ENCODE assay signal across 9 cellular contexts in genomic region chr4:212438-213174, GRCh38.
A peak's percentile ranks its signal among the peaks of the same experiment; 100 is the strongest.
DNase-seq lines count a peak whose midpoint lies in the region; ATAC-seq and TF ChIP-seq lines count a peak whose summit lies in the region.
"Had no signal": no experiment of that assay in that cellular context is flagged by ENCODE, and none has a peak within 500 bp of the region (broad histone marks: within the 10 kb centered on the region; RNA-seq: fewer than 3 reads in every experiment).

No MANE protein-coding gene starts in this region.

- H3K4me1 ChIP-seq in ES-I3 (ENCODE audit: insufficient read depth, low read length): no peaks in the 10 kb centered on the region
- H3K4me1 ChIP-seq in ovary (ENCODE audit: insufficient read depth): peaks cover 2% of the 10 kb centered on the region

- peak overlapping the region; percentile 73 for H3K4me3 ChIP-seq in ovary

- ATAC-seq in left ventricle myocardium superior (peak; percentile 100), HG03565 (IDR thresholded peaks at IDR 0.05; ENCODE audit: unreplicated experiment) (no peak), HG02588 (IDR thresholded peaks at IDR 0.05; ENCODE audit: unreplicated experiment) (no peak)

- TF ChIP-seq POLR2A in ovary (IDR thresholded peaks at IDR 0.05): peak; percentile 45

- H3K27ac ChIP-seq in ovary: peak overlapping the region; percentile 11 to 56

- no peak overlapping the region for H3K4me3 Mint-ChIP-seq in activated T-helper 2 cell treated with anti-CD3 and anti-CD28 coated beads, Interferon-gamma antibody, Interleukin-2, Interleukin-4, amounts not matched to agents 10 μg/mL and 5 μg/mL and 100 μg/mL, durations not matched to agents 14 hours and 24 hours and 36 hours (ENCODE audit: low read depth)
- H3K4me3 Mint-ChIP-seq: central memory CD8-positive, alpha-beta T cell had no signal

- DNase-seq in anterior cingulate cortex (lab: John Stamatoyannopoulos, UW) (peak in 57 of 58 donors; percentile 15 to 89 (median 64)), left ventricle myocardium superior (peak; percentile 85), ovary (peak; percentile 68 to 76 (median 74)), SKM-1 treated with dmso at 0.1 percent for 144 hours (lab: John Stamatoyannopoulos, UW; ENCODE audit: unreplicated experiment) (no peak)
- no peak for DNase-seq in activated T-helper 2 cell treated with anti-CD3 and anti-CD28 coated beads, Interferon-gamma antibody, Interleukin-2, Interleukin-4, amounts not matched to agents 10 μg/mL and 5 μg/mL and 100 μg/mL, durations not matched to agents 14 hours and 24 hours and 36 hours (ENCODE audit: low spot score)

- no peaks in the 10 kb centered on the region for H3K9me3 ChIP-seq in ES-I3 (ENCODE audit: control insufficient read depth, insufficient read depth, low read length)
- H3K9me3 ChIP-seq in ovary: no peaks in the 10 kb centered on the region

- TF ChIP-seq EP300 in ovary (IDR thresholded peaks at IDR 0.05): no peak

- 0 to 4% (median 2%) methylated on average over 41 to 57 of the region's 57 CpGs for WGBS in ovary, 3 donors

- peak overlapping the region; percentile 65 for H3K9ac ChIP-seq in ES-I3 (ENCODE audit: low read depth, low read length)

- H3K9me3 Mint-ChIP-seq in activated T-helper 2 cell treated with anti-CD3 and anti-CD28 coated beads, Interferon-gamma antibody, Interleukin-2, Interleukin-4, amounts not matched to agents 10 μg/mL and 5 μg/mL and 100 μg/mL, durations not matched to agents 14 hours and 24 hours and 36 hours: peaks cover 56% of the 10 kb centered on the region

- intact Hi-C loops in left ventricle myocardium superior (cut with micrococcal nuclease): no loop called here
- intact Hi-C loops in ovary (cut with DNase I): no loop called here
- intact Hi-C loops in activated T-helper 2 cell treated with anti-CD3 and anti-CD28 coated beads, Interferon-gamma antibody, Interleukin-2, Interleukin-4, amounts not matched to agents 10 μg/mL and 5 μg/mL and 100 μg/mL, durations not matched to agents 14 hours and 24 hours and 36 hours (cut with micrococcal nuclease): no loop called here

- H3K4me1 Mint-ChIP-seq in activated T-helper 2 cell treated with anti-CD3 and anti-CD28 coated beads, Interferon-gamma antibody, Interleukin-2, Interleukin-4, amounts not matched to agents 10 μg/mL and 5 μg/mL and 100 μg/mL, durations not matched to agents 14 hours and 24 hours and 36 hours (ENCODE audit: low read depth): peaks cover 4% of the 10 kb centered on the region

- no peak overlapping the region for H3K27ac Mint-ChIP-seq in activated T-helper 2 cell treated with anti-CD3 and anti-CD28 coated beads, Interferon-gamma antibody, Interleukin-2, Interleukin-4, amounts not matched to agents 10 μg/mL and 5 μg/mL and 100 μg/mL, durations not matched to agents 14 hours and 24 hours and 36 hours

- peaks cover 9% of the 10 kb centered on the region for H3K36me3 Mint-ChIP-seq in activated T-helper 2 cell treated with anti-CD3 and anti-CD28 coated beads, Interferon-gamma antibody, Interleukin-2, Interleukin-4, amounts not matched to agents 10 μg/mL and 5 μg/mL and 100 μg/mL, durations not matched to agents 14 hours and 24 hours and 36 hours (ENCODE audit: low read depth)

- H3K27me3 ChIP-seq in ovary: no peaks in the 10 kb centered on the region

- H3K36me3 ChIP-seq in ES-I3 (ENCODE audit: insufficient read depth, low read length): no peaks in the 10 kb centered on the region; the same call in 1 of the 2 replicates
- H3K36me3 ChIP-seq in ovary: no peaks in the 10 kb centered on the region

- TF ChIP-seq CTCF in ovary (IDR thresholded peaks at IDR 0.05): no peak

- no peaks in the 10 kb centered on the region for H3K27me3 Mint-ChIP-seq in activated T-helper 2 cell treated with anti-CD3 and anti-CD28 coated beads, Interferon-gamma antibody, Interleukin-2, Interleukin-4, amounts not matched to agents 10 μg/mL and 5 μg/mL and 100 μg/mL, durations not matched to agents 14 hours and 24 hours and 36 hours (ENCODE audit: low read depth)
- H3K27me3 Mint-ChIP-seq: central memory CD8-positive, alpha-beta T cell had no signal

Comparison
In these comparisons a context has a peak if more than half of its experiments do, and no peak if none do; other contexts are left out.
1. DNase-seq: peak in anterior cingulate cortex (57 of 58), left ventricle myocardium superior (single experiment) and ovary (5 of 5); none in activated T-helper 2 cell treated with anti-CD3 and anti-CD28 coated beads, Interferon-gamma antibody, Interleukin-2, Interleukin-4, amounts not matched to agents 10 μg/mL and 5 μg/mL and 100 μg/mL, durations not matched to agents 14 hours and 24 hours and 36 hours (single experiment) and SKM-1 treated with dmso at 0.1 percent for 144 hours (single experiment).